Comparison of ENCODE assay signal across 28 cellular contexts in the genomic region with DNA sequence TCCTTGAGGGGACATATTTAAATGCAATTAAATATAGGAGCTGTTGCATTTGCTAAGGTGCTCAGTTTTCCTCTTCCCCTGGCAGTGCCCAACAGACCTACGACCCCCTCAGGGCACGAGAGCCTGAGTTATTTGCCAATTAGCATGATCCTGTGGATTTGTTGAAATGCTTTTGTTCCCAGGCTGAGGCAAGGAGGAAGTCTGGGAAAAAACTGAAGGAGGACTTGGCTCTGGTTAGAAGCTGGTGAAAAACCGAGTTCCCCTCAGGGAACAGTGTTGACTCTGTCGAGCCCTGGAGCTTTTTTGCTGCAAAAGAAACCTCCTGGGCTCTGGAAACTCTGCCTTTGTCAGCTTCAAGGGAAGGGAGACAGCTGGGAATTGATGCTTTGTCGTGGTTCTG.
A peak's percentile ranks its signal among the peaks of the same experiment; 100 is the strongest.
DNase-seq lines count a peak whose midpoint lies in the region; ATAC-seq and TF ChIP-seq lines count a peak whose summit lies in the region.
"Had no signal": no experiment of that assay in that cellular context is flagged by ENCODE, and none has a peak within 500 bp of the region (broad histone marks: within the 10 kb centered on the region; RNA-seq: fewer than 3 reads in every experiment).

No MANE protein-coding gene starts in this region.

- H3K4me2 ChIP-seq in GM23338 (peak overlapping the region; percentile 50; the same call in 1 of the 2 replicates), mesendoderm (ENCODE audit: low read length) (no peak overlapping the region)
- H3K4me2 ChIP-seq: BLaER1 had no signal

- in situ Hi-C loops in brain microvascular endothelial cell (cut with HindIII; ENCODE audit: low pct_ligation_motif_present, low sequenced_read_pairs): no loop called here

- H3K79me2 ChIP-seq in GM23338 (replicated peaks; ENCODE audit: insufficient read depth) (no peaks in the 10 kb centered on the region), mesendoderm (ENCODE audit: control insufficient read depth, insufficient read depth, low read length) (no peaks in the 10 kb centered on the region)

- H3K9me2 ChIP-seq in GM23338 (ENCODE audit: insufficient read depth): no peaks in the 10 kb centered on the region; the same call in 1 of the 2 replicates

- no peak overlapping the region for H3K4ac ChIP-seq in mesendoderm (ENCODE audit: low read depth, low read length)

- 8 to 12% methylated on average over 5 of the region's 5 CpGs for WGBS in ectodermal cell, 2 experiments
- no CpG with 5 or more reads among the region's 5 CpGs for WGBS in mesendoderm (ENCODE audit: extremely low coverage, insufficient coverage, low lambda C conversion rate)

- peaks cover 13% of the 10 kb centered on the region; the same call in 2 of the 3 replicates for H3K4me1 Mint-ChIP-seq in GM23338

- no peak overlapping the region for H4K8ac ChIP-seq in mesendoderm (ENCODE audit: low read depth, low read length)

- H2AK5ac ChIP-seq in mesendoderm (ENCODE audit: low read length): no peak overlapping the region

- peaks cover 29% of the 10 kb centered on the region for H3K9me3 Mint-ChIP-seq in GM23338

- H3K9me3 ChIP-seq in ectodermal cell (ENCODE audit: control insufficient read depth, low read length): peaks cover 5% of the 10 kb centered on the region
- peaks cover 4% of the 10 kb centered on the region for H3K9me3 ChIP-seq in effector memory CD4-positive, alpha-beta T cell (ENCODE audit: control insufficient read depth, low read length)

- no peak overlapping the region for H3K9ac ChIP-seq in mesendoderm (ENCODE audit: low read length)
- H3K9ac ChIP-seq: BLaER1 had no signal

- peaks cover 10% of the 10 kb centered on the region; the same call in 1 of the 2 replicates for H3K4me1 ChIP-seq in GM23338 (ENCODE audit: insufficient read depth)
- H3K4me1 ChIP-seq in ectodermal cell (ENCODE audit: control insufficient read depth, insufficient read depth, low read length): peaks cover 8% of the 10 kb centered on the region
- peaks cover 3% of the 10 kb centered on the region for H3K4me1 ChIP-seq in mesendoderm (ENCODE audit: control insufficient read depth, low read depth, low read length)
- H3K4me1 ChIP-seq in effector memory CD4-positive, alpha-beta T cell (ENCODE audit: control insufficient read depth, insufficient read depth, low read length, poor library complexity, severe bottlenecking): no peaks in the 10 kb centered on the region

- no peak overlapping the region for H3K4me3 Mint-ChIP-seq in GM23338
- H3K4me3 Mint-ChIP-seq: activated CD4-positive, alpha-beta T cell treated with anti-CD3 and anti-CD28 coated beads for 36 hours; activated naive CD8-positive, alpha-beta T cell; effector memory CD8-positive, alpha-beta T cell; natural killer cell treated with Interleukin-12 subunit alpha and Interleukin-12 subunit beta and Interleukin-15 and Interleukin-18, amount 100 ng/mL, for 72 hours; T-helper 2 cell treated with Interferon-gamma antibody and Interleukin-4, amounts not matched to agents 5 μg/mL and 100 μg/mL, for 36 hours; type B pancreatic cell had no signal

- no peak overlapping the region for H2BK5ac ChIP-seq in mesendoderm (ENCODE audit: low read length)

- H3K27me3 ChIP-seq in GM23338 (ENCODE audit: insufficient read depth) (no peaks in the 10 kb centered on the region), ectodermal cell (ENCODE audit: control insufficient read depth, insufficient read depth, low read length, poor library complexity, severe bottlenecking) (no peaks in the 10 kb centered on the region), mesendoderm (ENCODE audit: insufficient read depth, low read length, poor library complexity) (no peaks in the 10 kb centered on the region), brain microvascular endothelial cell (replicated peaks) (no peaks in the 10 kb centered on the region)
- H3K27me3 ChIP-seq in effector memory CD4-positive, alpha-beta T cell (replicated peaks; ENCODE audit: control insufficient read depth, insufficient read depth, low read length, poor library complexity, severe bottlenecking): no peaks in the 10 kb centered on the region
- H3K27me3 ChIP-seq: BLaER1, MG63 had no signal

- peak; percentile 36 for DNase-seq in GM23338 (ENCODE audit: low spot score)
- DNase-seq in M059J (ENCODE audit: low read depth): peak; percentile 67
- peak; percentile 84 for DNase-seq in mesendoderm
- no peak for DNase-seq in NCI-H446 treated with DMSO at 0.1 percent for 48 hours (lab: John Stamatoyannopoulos, UW)
- DNase-seq in brain microvascular endothelial cell: no peak
- no peak for DNase-seq in effector memory CD4-positive, alpha-beta T cell
- DNase-seq: activated CD4-positive, alpha-beta T cell treated with anti-CD3 and anti-CD28 coated beads for 36 hours; DMS 273 treated with DMSO at 0.1 percent for 48 hours; effector memory CD8-positive, alpha-beta T cell; glutamatergic neuron; GOT3; KBM-7; MG63; NCI-H1105 treated with DMSO at 0.1 percent for 48 hours; NCI-H2171; NCI-H510A; PC-3; stimulated activated CD4-positive, alpha-beta T cell treated with anti-CD3 and anti-CD28 coated beads, Interleukin-4, amount 100 ng/mL, for 24 hours had no signal

- H3K36me3 ChIP-seq in GM23338 (ENCODE audit: insufficient read depth) (no peaks in the 10 kb centered on the region), ectodermal cell (ENCODE audit: control insufficient read depth, insufficient read depth, low read length) (no peaks in the 10 kb centered on the region), mesendoderm (ENCODE audit: control insufficient read depth, insufficient read depth, low read length) (no peaks in the 10 kb centered on the region), brain microvascular endothelial cell (replicated peaks) (no peaks in the 10 kb centered on the region)
- H3K36me3 ChIP-seq in effector memory CD4-positive, alpha-beta T cell (ENCODE audit: control insufficient read depth, insufficient read depth, low read length): no peaks in the 10 kb centered on the region
- H3K36me3 ChIP-seq: BLaER1, MG63 had no signal

- TF ChIP-seq CTCF in GM23338 (conservative IDR thresholded peaks at IDR 0.05; ENCODE audit: low read depth in 2 of 2): no peak
- TF ChIP-seq CTCF in brain microvascular endothelial cell (IDR thresholded peaks at IDR 0.05; ENCODE audit: low read depth, low read length, missing control alignments): no peak

- no peak overlapping the region for H3K27ac Mint-ChIP-seq in GM23338
- H3K27ac Mint-ChIP-seq: activated CD4-positive, alpha-beta T cell treated with anti-CD3 and anti-CD28 coated beads for 36 hours; activated naive CD8-positive, alpha-beta T cell; effector memory CD8-positive, alpha-beta T cell; natural killer cell treated with Interleukin-12 subunit alpha and Interleukin-12 subunit beta and Interleukin-15 and Interleukin-18, amount 100 ng/mL, for 72 hours; T-helper 2 cell treated with Interferon-gamma antibody and Interleukin-4, amounts not matched to agents 5 μg/mL and 100 μg/mL, for 36 hours had no signal

- H3F3A ChIP-seq in GM23338 (replicated peaks; ENCODE audit: low read depth): no peaks in the 10 kb centered on the region

- peak overlapping the region; percentile 7; the same call in 1 of the 2 replicates for H2AFZ ChIP-seq in GM23338

- H3K56ac ChIP-seq in mesendoderm (ENCODE audit: low read length): no peak overlapping the region

- peak overlapping the region; percentile 44 for H3K18ac ChIP-seq in mesendoderm (ENCODE audit: low read length)

- no peaks in the 10 kb centered on the region for H4K20me1 ChIP-seq in GM23338 (replicated peaks; ENCODE audit: insufficient read depth)
- H4K20me1 ChIP-seq: BLaER1 had no signal

- peak; percentile 85 for ATAC-seq in GM23338
- ATAC-seq in HG03095 (IDR thresholded peaks at IDR 0.05; ENCODE audit: unreplicated experiment): no peak
- ATAC-seq: activated CD4-positive, alpha-beta T cell treated with anti-CD3 and anti-CD28 coated beads for 36 hours; effector memory CD8-positive, alpha-beta T cell; natural killer cell treated with Interleukin-12 subunit alpha and Interleukin-12 subunit beta and Interleukin-15 and Interleukin-18, amount 100 ng/mL, for 72 hours; PC-3; Right ventricle myocardium inferior had no signal

- no peak overlapping the region for H4K5ac ChIP-seq in mesendoderm (ENCODE audit: low read length)

- H3K36me3 Mint-ChIP-seq in GM23338 (ENCODE audit: low read depth): peaks cover 24% of the 10 kb centered on the region
- H3K36me3 Mint-ChIP-seq: type B pancreatic cell had no signal

- no peak overlapping the region for H2BK120ac ChIP-seq in mesendoderm (ENCODE audit: low read depth, low read length)

- H3K4me3 ChIP-seq in GM23338 (no peak overlapping the region), ectodermal cell (ENCODE audit: insufficient read depth, low read depth, low read length) (no peak overlapping the region), mesendoderm (ENCODE audit: low read length) (no peak overlapping the region), brain microvascular endothelial cell (ENCODE audit: low read depth, low read length) (no peak overlapping the region)
- no peak overlapping the region for H3K4me3 ChIP-seq in effector memory CD4-positive, alpha-beta T cell (ENCODE audit: insufficient read depth, low read depth, low read length, poor library complexity, severe bottlenecking)
- H3K4me3 ChIP-seq: BLaER1, coronary artery, lung, MG63 had no signal

- H2BK15ac ChIP-seq in mesendoderm (replicated peaks; ENCODE audit: low read depth): no peak overlapping the region

- peak overlapping the region; percentile 65; the same call in 1 of the 2 replicates for H3K27ac ChIP-seq in GM23338 (ENCODE audit: low read depth)
- peak overlapping the region; percentile 51 for H3K27ac ChIP-seq in ectodermal cell (ENCODE audit: insufficient read depth, low read depth, low read length, poor library complexity, severe bottlenecking)
- H3K27ac ChIP-seq in mesendoderm (ENCODE audit: low read depth, low read length): peak overlapping the region; percentile 21
- H3K27ac ChIP-seq in brain microvascular endothelial cell: no peak overlapping the region
- no peak overlapping the region for H3K27ac ChIP-seq in effector memory CD4-positive, alpha-beta T cell (ENCODE audit: insufficient read depth, low read length, poor library complexity, severe bottlenecking)
- H3K27ac ChIP-seq: BLaER1, coronary artery had no signal

- H3K27me3 Mint-ChIP-seq in GM23338 (ENCODE audit: insufficient read depth, low read depth, poor library complexity): peaks cover 1% of the 10 kb centered on the region
- H3K27me3 Mint-ChIP-seq: type B pancreatic cell had no signal

- H3K23ac ChIP-seq in mesendoderm (ENCODE audit: low read length): no peak overlapping the region

- no peaks in the 10 kb centered on the region for H3K79me1 ChIP-seq in mesendoderm (ENCODE audit: low read length)

TF ChIP-seq in GM23338, 12 proteins besides CTCF, POLR2A, EP300 and RAD21:
- TF ChIP-seq STAT1 (IDR thresholded peaks at IDR 0.05; ENCODE audit: unreplicated experiment): no peak
- no peak for TF ChIP-seq POLR2AphosphoS5 (IDR thresholded peaks at IDR 0.05; ENCODE audit: low read depth)
- no peak for TF ChIP-seq CREB1 (CRISPR knock-in tag; IDR thresholded peaks at IDR 0.05; ENCODE audit: low read depth)
- no peak for TF ChIP-seq ZNF114 (CRISPR knock-in tag; IDR thresholded peaks at IDR 0.05)

Comparison
In these comparisons a context has a peak if more than half of its experiments do, and no peak if none do; other contexts are left out.
1. DNase-seq: peak in GM23338 (single experiment), M059J (single experiment) and mesendoderm (single experiment); none in NCI-H446 treated with DMSO at 0.1 percent for 48 hours (single experiment), brain microvascular endothelial cell (single experiment) and effector memory CD4-positive, alpha-beta T cell (0 of 3).
2. H3K27ac ChIP-seq: peak in GM23338 (single experiment), ectodermal cell (single experiment) and mesendoderm (single experiment); none in brain microvascular endothelial cell (single experiment) and effector memory CD4-positive, alpha-beta T cell (single experiment).